In the genomic region with DNA sequence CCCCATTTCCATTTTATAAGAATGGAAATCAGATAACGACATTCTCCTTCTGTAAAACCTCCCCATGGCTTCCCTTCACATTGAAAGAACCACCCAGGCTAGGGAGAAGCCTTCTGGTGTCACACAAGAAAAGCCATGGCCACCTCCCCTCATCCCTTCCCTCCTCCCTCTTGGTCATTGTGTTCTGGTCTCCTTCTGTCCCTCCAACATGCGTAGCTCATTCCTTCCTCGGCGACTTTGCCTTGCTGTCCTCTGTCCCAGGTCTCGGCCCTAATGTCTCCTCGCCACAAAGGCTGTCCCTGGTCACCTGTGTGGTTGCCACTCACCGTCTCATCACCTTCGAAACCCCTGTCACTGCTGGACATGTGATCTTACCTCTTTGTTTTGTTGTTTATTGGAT, we compare ENCODE assay signal across 21 cellular contexts.
DNase-seq lines count a peak whose midpoint lies in the region; ATAC-seq and TF ChIP-seq lines count a peak whose summit lies in the region.
"Had no signal": no experiment of that assay in that cellular context is flagged by ENCODE, and none has a peak within 500 bp of the region (broad histone marks: within the 10 kb centered on the region; RNA-seq: fewer than 3 reads in every experiment).

No MANE protein-coding gene starts in this region.

- no peak overlapping the region for H2AK5ac ChIP-seq in neuronal stem cell (ENCODE audit: low read depth, low read length)

- no CpG with 5 or more reads among the region's 8 CpGs for WGBS in neuronal stem cell (ENCODE audit: extremely low coverage in 2 of 2, insufficient read length in 2 of 2, insufficient replicate concordance in 1 of 2), 2 donors
- WGBS in transverse colon (ENCODE audit: low coverage in 1 of 2), 2 donors: 90 to 97% methylated on average over 7 to 8 of the region's 8 CpGs

- H3K27me3 ChIP-seq in CD4-positive, alpha-beta T cell (ENCODE audit: control insufficient read depth, insufficient read depth, low read length): no peaks in the 10 kb centered on the region
- H3K27me3 ChIP-seq in HL-60 (ENCODE audit: insufficient read depth, poor library complexity, severe bottlenecking) (no peaks in the 10 kb centered on the region), neuronal stem cell (ENCODE audit: control insufficient read depth in 3 of 3, insufficient read depth in 3 of 3, low read depth in 1 of 3, low read length in 3 of 3) (no peaks in the 10 kb centered on the region), transverse colon (no peaks in the 10 kb centered on the region)
- H3K27me3 ChIP-seq: BE2C, SJCRH30 had no signal

- TF ChIP-seq EP300 in transverse colon (IDR thresholded peaks at IDR 0.05; ENCODE audit: low read depth): no peak

- no peaks in the 10 kb centered on the region for H3K9me3 ChIP-seq in CD4-positive, alpha-beta T cell (ENCODE audit: control insufficient read depth, low read length)
- H3K9me3 ChIP-seq in neuronal stem cell (replicated peaks in 1 of 2; ENCODE audit: control insufficient read depth in 2 of 2, insufficient read depth in 1 of 2, low read depth in 1 of 2, low read length in 2 of 2): peaks cover 0 to 2% of the 10 kb centered on the region in 2 donors
- H3K9me3 ChIP-seq in transverse colon: no peaks in the 10 kb centered on the region
- H3K9me3 ChIP-seq: BE2C, SJCRH30 had no signal

- H2AFZ ChIP-seq in neuronal stem cell (ENCODE audit: low read length): no peak overlapping the region

- H3K14ac ChIP-seq in neuronal stem cell (ENCODE audit: low read length): no peak overlapping the region

- TF ChIP-seq POLR2A in transverse colon (IDR thresholded peaks at IDR 0.05): no peak

- H3K4me3 ChIP-seq in HL-60 (replicated peaks; ENCODE audit: insufficient read depth, low read length) (no peak overlapping the region), neuronal stem cell (ENCODE audit: low read length in 2 of 2) (no peak overlapping the region), transverse colon (no peak overlapping the region)
- H3K4me3 ChIP-seq: SJCRH30 had no signal

- CTCF ChIA-PET in CD4-positive, alpha-beta T cell (lab: Charles Lee): no interaction called here

- no peak overlapping the region for H2BK15ac ChIP-seq in neuronal stem cell (ENCODE audit: low read length)

- no peak overlapping the region for H3K4ac ChIP-seq in neuronal stem cell (ENCODE audit: low read length)

- H3K27ac ChIP-seq in CD4-positive, alpha-beta T cell (ENCODE audit: low read depth, low read length): no peak overlapping the region
- peak overlapping the region; percentile 84 for H3K27ac ChIP-seq in HL-60 (replicated peaks)
- H3K27ac ChIP-seq in neuronal stem cell (replicated peaks; ENCODE audit: low read length): no peak overlapping the region
- H3K27ac ChIP-seq in transverse colon: no peak overlapping the region
- H3K27ac ChIP-seq: SJCRH30 had no signal

- H2BK12ac ChIP-seq in neuronal stem cell (ENCODE audit: low read length): no peak overlapping the region

- peak overlapping the region; percentile 30 for H3K4me3 Mint-ChIP-seq in CD4-positive, alpha-beta T cell
- no peak overlapping the region for H3K4me3 Mint-ChIP-seq in dendritic cell treated with granulocyte-macrophage colony-stimulating factor and Interleukin-4, amounts not matched to agents 40 ng/mL and 50 ng/mL, for 4 days
- H3K4me3 Mint-ChIP-seq: CD8-positive, alpha-beta T cell had no signal

- H3K4me1 ChIP-seq in neuronal stem cell (ENCODE audit: control insufficient read depth in 2 of 2, insufficient read depth in 1 of 2, low read depth in 1 of 2, low read length in 2 of 2) (peaks cover 8 to 13% of the 10 kb centered on the region in 2 donors), transverse colon (peaks cover 13 to 38% (median 27%) of the 10 kb centered on the region in 4 donors)

- H3K18ac ChIP-seq in neuronal stem cell (ENCODE audit: low read length): peak overlapping the region; percentile 1

- peaks cover 29% of the 10 kb centered on the region for H3K4me1 Mint-ChIP-seq in CD4-positive, alpha-beta T cell (ENCODE audit: low read depth)
- peaks cover 39% of the 10 kb centered on the region for H3K4me1 Mint-ChIP-seq in dendritic cell treated with granulocyte-macrophage colony-stimulating factor and Interleukin-4, amounts not matched to agents 40 ng/mL and 50 ng/mL, for 4 days (ENCODE audit: low read depth)

- intact Hi-C loops in CD4-positive, alpha-beta T cell (cut with DNase I, micrococcal nuclease): no loop called here
- intact Hi-C loops in dendritic cell treated with granulocyte-macrophage colony-stimulating factor and Interleukin-4, amounts not matched to agents 40 ng/mL and 50 ng/mL, for 4 days (cut with micrococcal nuclease): no loop called here
- intact Hi-C loops in transverse colon (cut with DNase I; ENCODE audit: low total_unique reads): no loop called here

- peak overlapping the region; percentile 6 for H3K27ac Mint-ChIP-seq in CD4-positive, alpha-beta T cell
- H3K27ac Mint-ChIP-seq in dendritic cell treated with granulocyte-macrophage colony-stimulating factor and Interleukin-4, amounts not matched to agents 40 ng/mL and 50 ng/mL, for 4 days: peak overlapping the region; percentile 5
- H3K27ac Mint-ChIP-seq: CD8-positive, alpha-beta T cell had no signal

- POLR2A ChIA-PET in CD4-positive, alpha-beta T cell (lab: Charles Lee): interaction anchor here (0.9 kb wide), 1 partner anchor 9 kb away, joined by 3 read pairs; no protein-coding TSS in a partner anchor

- no peaks in the 10 kb centered on the region for H3K27me3 Mint-ChIP-seq in CD4-positive, alpha-beta T cell
- no peaks in the 10 kb centered on the region for H3K27me3 Mint-ChIP-seq in dendritic cell treated with granulocyte-macrophage colony-stimulating factor and Interleukin-4, amounts not matched to agents 40 ng/mL and 50 ng/mL, for 4 days

- no peaks in the 10 kb centered on the region for H3K36me3 ChIP-seq in neuronal stem cell (replicated peaks in 1 of 2; ENCODE audit: control insufficient read depth in 2 of 2, insufficient read depth in 2 of 2, low read length in 2 of 2)
- H3K36me3 ChIP-seq in transverse colon: no peaks in the 10 kb centered on the region
- H3K36me3 ChIP-seq: BE2C, SJCRH30 had no signal

- in situ Hi-C loops in transverse colon (cut with MboI; ENCODE audit: low pct_ligation_motif_present in 1 of 4, low pct_unique_long_range_greater_than_20kb in 1 of 4, low sequenced_read_pairs in 3 of 4): no loop called here

- ATAC-seq in CD4-positive, alpha-beta T cell (ENCODE audit: poor library complexity): no peak
- no peak for ATAC-seq in HG03439 (IDR thresholded peaks at IDR 0.05; ENCODE audit: unreplicated experiment)
- ATAC-seq: CD8-positive, alpha-beta T cell had no signal

- no peak overlapping the region for H2BK120ac ChIP-seq in neuronal stem cell (ENCODE audit: low read depth, low read length)

- no peak overlapping the region for H4K8ac ChIP-seq in neuronal stem cell (ENCODE audit: low read depth, low read length)

- no peaks in the 10 kb centered on the region for H3K79me1 ChIP-seq in neuronal stem cell (ENCODE audit: low read depth, low read length)

- H3K9ac ChIP-seq in neuronal stem cell (ENCODE audit: low read depth, low read length, poor library complexity): no peak overlapping the region

- H3K9me3 Mint-ChIP-seq in CD4-positive, alpha-beta T cell: no peaks in the 10 kb centered on the region
- H3K9me3 Mint-ChIP-seq in dendritic cell treated with granulocyte-macrophage colony-stimulating factor and Interleukin-4, amounts not matched to agents 40 ng/mL and 50 ng/mL, for 4 days: peaks cover 10% of the 10 kb centered on the region
- H3K9me3 Mint-ChIP-seq: CD8-positive, alpha-beta T cell had no signal

- no peak overlapping the region for H3K23ac ChIP-seq in neuronal stem cell (ENCODE audit: low read depth, low read length, poor library complexity)

- H3K36me3 Mint-ChIP-seq in CD4-positive, alpha-beta T cell (ENCODE audit: low read depth): peaks cover 8% of the 10 kb centered on the region
- H3K36me3 Mint-ChIP-seq in dendritic cell treated with granulocyte-macrophage colony-stimulating factor and Interleukin-4, amounts not matched to agents 40 ng/mL and 50 ng/mL, for 4 days (ENCODE audit: low read depth): no peaks in the 10 kb centered on the region
- H3K36me3 Mint-ChIP-seq: CD8-positive, alpha-beta T cell had no signal

- TF ChIP-seq CTCF in CD4-positive, alpha-beta T cell (IDR thresholded peaks at IDR 0.05): no peak
- no peak for TF ChIP-seq CTCF in HL-60 (IDR thresholded peaks at IDR 0.05; ENCODE audit: insufficient read depth, low read length)
- no peak for TF ChIP-seq CTCF in transverse colon (IDR thresholded peaks at IDR 0.05)

- no peak overlapping the region for H4K91ac ChIP-seq in neuronal stem cell (ENCODE audit: low read depth, low read length, poor library complexity)

- DNase-seq in CD4-positive, alpha-beta T cell: no peak
- DNase-seq in HL-60 (ENCODE audit: low read depth in 1 of 2, low spot score in 1 of 2) (no peak), neuronal stem cell (ENCODE audit: low spot score) (no peak), transverse colon (no peak), occipital lobe (lab: John Stamatoyannopoulos, UW) (no peak), pons (ENCODE audit: low spot score) (no peak)
- DNase-seq: BE2C; CD8-positive, alpha-beta T cell; EL; GF-D8; KG1; NCI-H1092 treated with DMSO at 0.1 percent for 48 hours; NCI-H146; NCI-H2029; NCI-H2227 treated with DMSO at 0.1 percent for 48 hours; NCI-H510A treated with DMSO at 0.1 percent for 48 hours; NCI-H774; NK-92 treated with Interleukin-12 subunit alpha and Interleukin-12 subunit beta, amount 100 ng/mL, for 24 hours; SJCRH30 had no signal

- no peak overlapping the region for H2BK5ac ChIP-seq in neuronal stem cell (ENCODE audit: low read length)

- no peak overlapping the region for H3K4me2 ChIP-seq in neuronal stem cell (ENCODE audit: insufficient read depth, low read length, poor library complexity, severe bottlenecking)
